Comparison of ENCODE assay signal across 24 cellular contexts in genomic region chr21:33135925-33136324, GRCh38.
A peak's percentile ranks its signal among the peaks of the same experiment; 100 is the strongest.
DNase-seq lines count a peak whose midpoint lies in the region; ATAC-seq lines count a peak whose summit lies in the region.
"Had no signal": no experiment of that assay in that cellular context is flagged by ENCODE, and none has a peak within 500 bp of the region (broad histone marks: within the 10 kb centered on the region; RNA-seq: fewer than 3 reads in every experiment).

No MANE protein-coding gene starts in this region.

- DNase-seq in NCI-H1417 (lab: John Stamatoyannopoulos, UW) (peak; percentile 47 to 78 (median 73)), NCI-H1417 treated with DMSO at 0.1 percent for 48 hours (lab: John Stamatoyannopoulos, UW) (no peak), NCI-H1694 treated with DMSO at 0.1 percent for 48 hours (lab: John Stamatoyannopoulos, UW) (peak; percentile 80), NCI-H345 (lab: John Stamatoyannopoulos, UW) (peak; percentile 83), cerebellum (ENCODE audit: low spot score) (peak; percentile 78), T-helper 17 cell (no peak), dermis blood vessel endothelial cell (no peak), Kasumi-1 (lab: John Stamatoyannopoulos, UW) (no peak)
- DNase-seq: 8988T; activated CD4-positive, CD25-positive, alpha-beta regulatory T cell; activated CD8-positive, alpha-beta memory T cell treated with anti-CD3 and anti-CD28 coated beads, Interleukin-2, amount 10 ng/mL, durations not matched to agents 7 days and 5 days; activated naive CD4-positive, alpha-beta T cell; activated T-cell treated with anti-CD3 and anti-CD28 coated beads, Interleukin-2, amount 50 U/mL, for 48 hours; CD4-positive, alpha-beta T cell; central memory CD4-positive, alpha-beta T cell; esophagus squamous epithelium; foreskin melanocyte; NK-92 treated with Interleukin-12 subunit alpha and Interleukin-12 subunit beta, amount 100 ng/mL, for 24 hours; stimulated activated naive CD8-positive, alpha-beta T cell treated with anti-CD3 and anti-CD28 coated beads, Interleukin-15, Interleukin-2, amounts not matched to agents 100 U/mL and 50 U/mL, for 24 hours; testis; uterus had no signal

- no peaks in the 10 kb centered on the region for H3K9me3 ChIP-seq in T-helper 17 cell (ENCODE audit: control insufficient read depth, low read length, poor library complexity, severe bottlenecking)
- H3K9me3 ChIP-seq: esophagus squamous epithelium, testis, uterus had no signal

- peaks cover 4% of the 10 kb centered on the region for H3K36me3 Mint-ChIP-seq in T-helper 17 cell (ENCODE audit: low read depth)
- H3K36me3 Mint-ChIP-seq: activated CD8-positive, alpha-beta memory T cell treated with anti-CD3 and anti-CD28 coated beads, Interleukin-2, amount 10 ng/mL, durations not matched to agents 7 days and 5 days; IgD-negative memory B cell; natural killer cell treated with Interleukin-12 subunit alpha and Interleukin-12 subunit beta and Interleukin-15 and Interleukin-18, amount 100 ng/mL, for 72 hours had no signal

- no peak overlapping the region for H3K4me3 Mint-ChIP-seq in T-helper 17 cell
- H3K4me3 Mint-ChIP-seq: activated CD8-positive, alpha-beta memory T cell treated with anti-CD3 and anti-CD28 coated beads, Interleukin-2, amount 10 ng/mL, durations not matched to agents 7 days and 5 days; CD4-positive, alpha-beta T cell; IgD-negative memory B cell; natural killer cell treated with Interleukin-12 subunit alpha and Interleukin-12 subunit beta and Interleukin-15 and Interleukin-18, amount 100 ng/mL, for 72 hours had no signal

- peaks cover 27% of the 10 kb centered on the region for H3K27me3 Mint-ChIP-seq in T-helper 17 cell
- H3K27me3 Mint-ChIP-seq: IgD-negative memory B cell had no signal

- H3K4me1 Mint-ChIP-seq in T-helper 17 cell, result peaks cover 10% of the 10 kb centered on the region
- H3K4me1 Mint-ChIP-seq: activated CD8-positive, alpha-beta memory T cell treated with anti-CD3 and anti-CD28 coated beads, Interleukin-2, amount 10 ng/mL, durations not matched to agents 7 days and 5 days; IgD-negative memory B cell had no signal

- no peak overlapping the region for H3K27ac Mint-ChIP-seq in T-helper 17 cell
- H3K27ac Mint-ChIP-seq: activated CD8-positive, alpha-beta memory T cell treated with anti-CD3 and anti-CD28 coated beads, Interleukin-2, amount 10 ng/mL, durations not matched to agents 7 days and 5 days; CD4-positive, alpha-beta T cell; IgD-negative memory B cell; natural killer cell treated with Interleukin-12 subunit alpha and Interleukin-12 subunit beta and Interleukin-15 and Interleukin-18, amount 100 ng/mL, for 72 hours had no signal

- ATAC-seq in T-helper 17 cell, result no peak
- ATAC-seq: activated CD8-positive, alpha-beta memory T cell treated with anti-CD3 and anti-CD28 coated beads, Interleukin-2, amount 10 ng/mL, durations not matched to agents 7 days and 5 days; natural killer cell treated with Interleukin-12 subunit alpha and Interleukin-12 subunit beta and Interleukin-15 and Interleukin-18, amount 100 ng/mL, for 72 hours; Panc1; stimulated activated naive CD8-positive, alpha-beta T cell treated with anti-CD3 and anti-CD28 coated beads, Interleukin-15, Interleukin-2, amounts not matched to agents 100 U/mL and 50 U/mL, for 24 hours had no signal

Comparison
In these comparisons a context has a peak if more than half of its experiments do, and no peak if none do; other contexts are left out.
1. DNase-seq: peak in NCI-H1417 (3 of 3), NCI-H1694 treated with DMSO at 0.1 percent for 48 hours (single experiment), NCI-H345 (single experiment) and cerebellum (single experiment); none in NCI-H1417 treated with DMSO at 0.1 percent for 48 hours (single experiment), T-helper 17 cell (0 of 3), dermis blood vessel endothelial cell (single experiment) and Kasumi-1 (0 of 2).